Comparison of ENCODE assay signal across 8 cellular contexts in the genomic region with DNA sequence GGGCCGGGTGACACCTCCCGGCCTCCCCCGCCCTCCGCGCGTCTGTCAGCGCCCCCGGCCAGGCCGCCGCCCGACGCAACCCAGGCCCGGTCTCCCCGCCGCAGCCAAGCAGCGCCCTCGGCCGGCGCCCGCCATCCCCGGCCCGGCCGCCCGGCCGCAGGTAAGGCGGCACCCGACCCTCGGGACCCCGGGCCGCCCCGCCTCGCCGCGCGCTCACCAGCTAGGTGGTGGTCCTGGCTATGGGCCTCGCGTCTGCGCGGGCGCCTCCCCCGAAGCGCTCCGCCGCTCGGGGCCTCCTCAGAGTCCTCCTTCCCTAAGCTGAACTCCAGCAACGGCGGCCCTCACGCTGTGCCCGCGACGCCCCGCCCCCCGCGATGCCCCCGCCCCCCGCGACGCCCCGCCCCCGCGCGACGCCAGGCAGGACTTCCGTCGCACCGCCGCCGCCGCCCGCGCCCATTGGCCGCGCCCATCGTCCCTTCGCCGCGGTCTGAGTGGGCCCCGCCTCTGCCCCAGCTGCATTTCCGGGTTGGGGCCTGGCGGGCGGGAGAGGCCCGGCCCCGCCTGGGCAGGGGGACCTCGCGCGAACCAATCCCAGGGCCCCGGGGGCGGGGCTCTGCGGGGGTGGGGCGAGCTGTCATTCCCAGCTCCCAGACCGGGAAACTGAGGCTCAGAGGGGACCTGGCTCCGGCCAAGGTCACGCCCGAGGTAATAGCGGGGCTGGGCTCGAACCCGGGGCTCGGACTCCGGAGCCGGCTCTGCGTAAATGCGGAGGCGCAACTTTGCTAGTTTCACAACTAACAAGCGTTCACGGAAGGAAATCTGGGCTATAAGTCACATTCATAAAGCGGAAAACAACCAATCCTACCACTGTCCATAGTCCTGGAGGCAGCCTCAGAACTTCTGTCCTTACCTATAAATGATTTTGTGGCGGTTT. TPM values are rescaled to one million over a fixed set of nuclear protein-coding genes. Genes with fewer than 3 reads are reported as not detected.
A peak's percentile ranks its signal among the peaks of the same experiment; 100 is the strongest.
DNase-seq lines count a peak whose midpoint lies in the region; ATAC-seq and TF ChIP-seq lines count a peak whose summit lies in the region.

No MANE protein-coding gene starts in this region.

- H3K4me3 ChIP-seq in BE2C (ENCODE audit: low read depth, low read length): peak overlapping the region; percentile 68

- H3K27me3 ChIP-seq in BE2C: no peaks in the 10 kb centered on the region

- peak overlapping the region; percentile 3 for H3K27ac ChIP-seq in cingulate gyrus (ENCODE audit: low read depth, low read length)

- H3K9me3 ChIP-seq in BE2C: no peaks in the 10 kb centered on the region

- ATAC-seq in GM19324 (IDR thresholded peaks at IDR 0.05; ENCODE audit: low FRiP score, unreplicated experiment) (peak; percentile 89), HG03457 (IDR thresholded peaks at IDR 0.05; ENCODE audit: unreplicated experiment) (peak; percentile 67)

- TF ChIP-seq CTCF in BE2C (IDR thresholded peaks at IDR 0.05; ENCODE audit: low read depth, low read length): no peak

- H3K4me1 ChIP-seq in BE2C: peaks cover 5% of the 10 kb centered on the region

- peak; percentile 100 for DNase-seq in BE2C
- DNase-seq in NCI-H524 (lab: John Stamatoyannopoulos, UW): peak; percentile 86 to 89
- DNase-seq in activated CD4-positive, alpha-beta T cell treated with anti-CD3 and anti-CD28 coated beads for 4 hours: peak; percentile 90 to 95
- DNase-seq in left kidney (ENCODE audit: low read depth, low spot score): peak; percentile 99
- peak; percentile 95 for DNase-seq in stimulated activated CD4-positive, alpha-beta T cell treated with anti-CD3 and anti-CD28 coated beads, Interleukin-1b, Interleukin-23, amount 100 ng/mL, for 48 hours

- H3K36me3 ChIP-seq in BE2C: peaks cover 6% of the 10 kb centered on the region; the same call in 1 of the 2 replicates

RNA-seq across cellular contexts. Expression of a gene that starts 9.0 kb away (rescaled TPM):
- 106 TPM for polyA plus RNA-seq in BE2C (2012; ENCODE audit: insufficient read depth, insufficient read length, low read depth)

RNA-seq across cellular contexts. Expression of a gene that starts 46.7 kb away (rescaled TPM):
- polyA plus RNA-seq in BE2C (2012; ENCODE audit: insufficient read depth, insufficient read length, low read depth): not detected

Comparison
In these comparisons a context has a peak if more than half of its experiments do, and no peak if none do; other contexts are left out.
1. Peak in every context shown above with its lines: DNase-seq, ATAC-seq, H3K4me3 ChIP-seq and H3K27ac ChIP-seq.